20 cellular contexts compared by ENCODE assay signal in genomic region chr14:52755607-52756316, GRCh38.
"Had no signal": no experiment of that assay in that cellular context is flagged by ENCODE, and none has a peak within 500 bp of the region (broad histone marks: within the 10 kb centered on the region; RNA-seq: fewer than 3 reads in every experiment).

No MANE protein-coding gene starts in this region.

- H3K27ac ChIP-seq: body of pancreas, cardiac muscle cell, epithelial cell of prostate, left ventricle myocardium inferior, parathyroid adenoma, tibial artery had no signal

- H3K27me3 ChIP-seq: body of pancreas, cardiac muscle cell, tibial artery had no signal

- ATAC-seq: body of pancreas; right cardiac atrium; stimulated activated effector memory CD8-positive, alpha-beta T cell treated with anti-CD3 and anti-CD28 coated beads, Interleukin-12 subunit alpha, Interleukin-12 subunit beta, amount 100 ng/mL, for 72 hours; stimulated activated naive CD8-positive, alpha-beta T cell treated with anti-CD3 and anti-CD28 coated beads, Interleukin-15, amount 100 ng/mL, for 72 hours had no signal

- H3K9me3 ChIP-seq: body of pancreas, left ventricle myocardium inferior, tibial artery had no signal

- H3K4me1 ChIP-seq: body of pancreas, left ventricle myocardium inferior, parathyroid adenoma, tibial artery had no signal

- DNase-seq: activated CD4-positive, alpha-beta memory T cell treated with anti-CD3 and anti-CD28 coated beads, Interleukin-2, amount 10 ng/mL, durations not matched to agents 7 days and 5 days; activated CD4-positive, alpha-beta T cell treated with anti-CD3 and anti-CD28 coated beads for 48 hours; activated CD4-positive, CD25-positive, alpha-beta regulatory T cell; activated effector memory CD4-positive, alpha-beta T cell treated with anti-CD3 and anti-CD28 coated beads, Interleukin-2, amount 50 U/mL, for 16 hours; activated naive CD4-positive, alpha-beta T cell treated with anti-CD3 and anti-CD28 coated beads, Interleukin-2, amount 10 ng/mL, durations not matched to agents 7 days and 5 days; activated T-cell treated with anti-CD3 and anti-CD28 coated beads for 4 hours; anterior cingulate cortex; body of pancreas; immature natural killer cell; left ventricle myocardium inferior; nucleus accumbens; right cardiac atrium; stimulated activated CD4-positive, alpha-beta T cell treated with anti-CD3 and anti-CD28 coated beads, Interleukin-1b, Interleukin-23, amount 100 ng/mL, for 48 hours; stimulated activated naive CD8-positive, alpha-beta T cell treated with anti-CD3 and anti-CD28 coated beads, Interleukin-15, amount 100 ng/mL, for 72 hours; T1000; tibial artery had no signal

- H3K4me3 ChIP-seq: body of pancreas, cardiac muscle cell, left ventricle myocardium inferior, tibial artery had no signal

- H2AFZ ChIP-seq: parathyroid adenoma had no signal

- H3K79me2 ChIP-seq: parathyroid adenoma had no signal
